ENCODE assay signal across 16 cellular contexts in genomic region chr14:59276235-59276634, GRCh38.
DNase-seq lines count a peak whose midpoint lies in the region; ATAC-seq and TF ChIP-seq lines count a peak whose summit lies in the region.
"Had no signal": no experiment of that assay in that cellular context is flagged by ENCODE, and none has a peak within 500 bp of the region (broad histone marks: within the 10 kb centered on the region; RNA-seq: fewer than 3 reads in every experiment).

No MANE protein-coding gene starts in this region.

- no peaks in the 10 kb centered on the region for H3K36me3 ChIP-seq in DND-41 (ENCODE audit: insufficient read depth, low read length)
- no peaks in the 10 kb centered on the region for H3K36me3 ChIP-seq in brain microvascular endothelial cell (replicated peaks)
- no peaks in the 10 kb centered on the region for H3K36me3 ChIP-seq in rectal smooth muscle tissue (ENCODE audit: control insufficient read depth, insufficient read depth, low read length)

- H2AFZ ChIP-seq in DND-41 (ENCODE audit: low read depth, low read length): no peak overlapping the region

- no peak overlapping the region for H3K9ac ChIP-seq in DND-41 (ENCODE audit: low read depth, low read length)
- H3K9ac ChIP-seq in rectal smooth muscle tissue (ENCODE audit: low read length): no peak overlapping the region

- no peaks in the 10 kb centered on the region for H3K27me3 ChIP-seq in DND-41 (ENCODE audit: insufficient read depth, low read length, poor library complexity)
- no peaks in the 10 kb centered on the region for H3K27me3 ChIP-seq in brain microvascular endothelial cell (replicated peaks)
- H3K27me3 ChIP-seq in rectal smooth muscle tissue (ENCODE audit: control insufficient read depth, insufficient read depth, low read length): no peaks in the 10 kb centered on the region

- no peak overlapping the region for H3K27ac ChIP-seq in DND-41 (ENCODE audit: low read length)
- peak overlapping the region; percentile 47 for H3K27ac ChIP-seq in brain microvascular endothelial cell
- peak overlapping the region; percentile 57 for H3K27ac ChIP-seq in rectal smooth muscle tissue (ENCODE audit: low read depth, low read length)

- DNase-seq in DND-41: no peak
- no peak for DNase-seq in brain microvascular endothelial cell
- DNase-seq in NCI-H69 (lab: John Stamatoyannopoulos, UW): no peak
- no peak for DNase-seq in DMS153 treated with DMSO at 0.1 percent for 48 hours (lab: John Stamatoyannopoulos, UW; ENCODE audit: unreplicated experiment)
- DNase-seq in DMS114 treated with DMSO at 0.1 percent for 48 hours (lab: John Stamatoyannopoulos, UW; ENCODE audit: unreplicated experiment): no peak
- DNase-seq: activated CD4-positive, alpha-beta T cell treated with anti-CD3 and anti-CD28 coated beads, Interleukin-2, amount 50 U/mL, for 4 hours; activated naive CD4-positive, alpha-beta T cell treated with anti-CD3 and anti-CD28 coated beads, Interleukin-2, amount 10 ng/mL, durations not matched to agents 7 days and 5 days; CD8-positive, alpha-beta memory T cell; H9; NCI-H146; NK-92 treated with Interleukin-12 subunit alpha and Interleukin-12 subunit beta, amount 100 ng/mL, for 24 hours; stimulated activated CD4-positive, alpha-beta T cell treated with anti-CD3 and anti-CD28 coated beads, Interleukin-15, amount 100 ng/mL, for 24 hours; stimulated activated CD8-positive, alpha-beta memory T cell treated with anti-CD3 and anti-CD28 coated beads, Interleukin-4, amount 100 ng/mL, for 48 hours had no signal

- no peaks in the 10 kb centered on the region for H3K79me2 ChIP-seq in DND-41 (ENCODE audit: insufficient read depth, low read length)

- TF ChIP-seq CTCF in DND-41 (IDR thresholded peaks at IDR 0.05; ENCODE audit: borderline replicate concordance, extremely low read depth, low read length, poor library complexity, severe bottlenecking): no peak
- no peak for TF ChIP-seq CTCF in brain microvascular endothelial cell (IDR thresholded peaks at IDR 0.05; ENCODE audit: low read depth, low read length, missing control alignments)

- no peaks in the 10 kb centered on the region for H4K20me1 ChIP-seq in DND-41 (ENCODE audit: insufficient read depth, low read length)

- H3K9me3 ChIP-seq in DND-41 (ENCODE audit: insufficient read depth, low read length, severe bottlenecking): no peaks in the 10 kb centered on the region

- in situ Hi-C loops in brain microvascular endothelial cell (cut with HindIII; ENCODE audit: low pct_ligation_motif_present, low sequenced_read_pairs): no loop called here

- no peak overlapping the region for H3K4me3 ChIP-seq in DND-41 (ENCODE audit: low read depth in 1 of 2, low read length in 2 of 2)
- H3K4me3 ChIP-seq in brain microvascular endothelial cell (ENCODE audit: low read depth, low read length): no peak overlapping the region
- H3K4me3 ChIP-seq in rectal smooth muscle tissue (ENCODE audit: low read length): no peak overlapping the region

- no peaks in the 10 kb centered on the region for H3K4me1 ChIP-seq in DND-41 (ENCODE audit: insufficient read depth, low read length)
- peaks cover 29% of the 10 kb centered on the region for H3K4me1 ChIP-seq in rectal smooth muscle tissue (ENCODE audit: control insufficient read depth, insufficient read depth, low read length)

- ATAC-seq in DND-41 (ENCODE audit: insufficient read depth, low read depth) (0 out of 3 replicates have a peak, but pooled peaks have one; percentile 33), HG02763 (IDR thresholded peaks at IDR 0.05; ENCODE audit: unreplicated experiment) (peak; percentile 16), HG02884 (IDR thresholded peaks at IDR 0.05; ENCODE audit: unreplicated experiment) (no peak)

- H3K4me2 ChIP-seq in DND-41 (ENCODE audit: insufficient read depth, low read length): no peak overlapping the region
